In genomic region chr17:43219001-43219400, GRCh38 we compare ENCODE assay signal across 19 cellular contexts. TPM values are rescaled to one million over a fixed set of nuclear protein-coding genes. Genes with fewer than 3 reads are reported as not detected.
DNase-seq lines count a peak whose midpoint lies in the region; ATAC-seq and TF ChIP-seq lines count a peak whose summit lies in the region.
"Had no signal": no experiment of that assay in that cellular context is flagged by ENCODE, and none has a peak within 500 bp of the region (broad histone marks: within the 10 kb centered on the region; RNA-seq: fewer than 3 reads in every experiment).

No MANE protein-coding gene starts in this region.

- POLR2A ChIA-PET in naive thymus-derived CD8-positive, alpha-beta T cell (lab: Charles Lee): interaction anchor here (0.8 to 12.3 kb wide), 2 partner anchors 47 to 97 kb away, joined by 3 to 189 read pairs; no protein-coding TSS in a partner anchor
- POLR2A ChIA-PET in CD8-positive, alpha-beta memory T cell (lab: Charles Lee): no interaction called here

- peak overlapping the region; percentile 50 for H3K27ac Mint-ChIP-seq in activated naive CD8-positive, alpha-beta T cell
- H3K27ac Mint-ChIP-seq in activated naive CD8-positive, alpha-beta T cell treated with anti-CD3 and anti-CD28 coated beads, Interleukin-2, amount 50 U/mL, for 24 hours: no peak overlapping the region
- peak overlapping the region; percentile 34 for H3K27ac Mint-ChIP-seq in activated naive CD8-positive, alpha-beta T cell treated with anti-CD3 and anti-CD28 coated beads for 36 hours
- peak overlapping the region in 9 of 10 donors; percentile 7 to 87 (median 63) for H3K27ac Mint-ChIP-seq in naive thymus-derived CD8-positive, alpha-beta T cell
- no peak overlapping the region for H3K27ac Mint-ChIP-seq in type B pancreatic cell
- H3K27ac Mint-ChIP-seq in CD8-positive, alpha-beta memory T cell: peak overlapping the region in 2 of 8 donors; percentile 38 to 69

- H3K9me3 Mint-ChIP-seq in activated naive CD8-positive, alpha-beta T cell (ENCODE audit: low read depth): no peaks in the 10 kb centered on the region
- no peaks in the 10 kb centered on the region for H3K9me3 Mint-ChIP-seq in activated naive CD8-positive, alpha-beta T cell treated with anti-CD3 and anti-CD28 coated beads, Interleukin-2, amount 50 U/mL, for 24 hours
- no peaks in the 10 kb centered on the region for H3K9me3 Mint-ChIP-seq in activated naive CD8-positive, alpha-beta T cell treated with anti-CD3 and anti-CD28 coated beads for 36 hours
- no peaks in the 10 kb centered on the region for H3K9me3 Mint-ChIP-seq in naive thymus-derived CD8-positive, alpha-beta T cell
- H3K9me3 Mint-ChIP-seq in type B pancreatic cell: no peaks in the 10 kb centered on the region
- H3K9me3 Mint-ChIP-seq in CD8-positive, alpha-beta memory T cell: no peaks in the 10 kb centered on the region

- CTCF ChIA-PET in CD8-positive, alpha-beta memory T cell (lab: Charles Lee): no interaction called here

- peaks cover 5% of the 10 kb centered on the region for H3K36me3 Mint-ChIP-seq in activated naive CD8-positive, alpha-beta T cell
- H3K36me3 Mint-ChIP-seq in activated naive CD8-positive, alpha-beta T cell treated with anti-CD3 and anti-CD28 coated beads, Interleukin-2, amount 50 U/mL, for 24 hours (ENCODE audit: low read depth): peaks cover 20% of the 10 kb centered on the region
- H3K36me3 Mint-ChIP-seq in activated naive CD8-positive, alpha-beta T cell treated with anti-CD3 and anti-CD28 coated beads for 36 hours: peaks cover 23% of the 10 kb centered on the region
- H3K36me3 Mint-ChIP-seq in naive thymus-derived CD8-positive, alpha-beta T cell: peaks cover 0 to 25% (median 3%) of the 10 kb centered on the region in 3 donors
- no peaks in the 10 kb centered on the region for H3K36me3 Mint-ChIP-seq in type B pancreatic cell
- H3K36me3 Mint-ChIP-seq in CD8-positive, alpha-beta memory T cell: peaks cover 0 to 50% (median 6%) of the 10 kb centered on the region in 3 donors

- H3K27me3 ChIP-seq in CD8-positive, alpha-beta memory T cell (ENCODE audit: insufficient read depth, low read length, poor library complexity, severe bottlenecking): no peaks in the 10 kb centered on the region

- DNase-seq in activated naive CD8-positive, alpha-beta T cell treated with anti-CD3 and anti-CD28 coated beads, Interleukin-2, amount 50 U/mL, for 24 hours: no peak
- DNase-seq in activated naive CD8-positive, alpha-beta T cell treated with anti-CD3 and anti-CD28 coated beads for 36 hours: no peak
- no peak for DNase-seq in naive thymus-derived CD8-positive, alpha-beta T cell
- DNase-seq in type B pancreatic cell (ENCODE audit: extremely low spot score, unreplicated experiment): peak; percentile 13
- DNase-seq in iPS-NIHi11 (ENCODE audit: low spot score): no peak
- no peak for DNase-seq in cerebellar cortex (ENCODE audit: low spot score)
- DNase-seq in CD8-positive, alpha-beta memory T cell: no peak
- DNase-seq: Calu3, DMS79, GM23248, NCI-H1436 treated with DMSO at 0.1 percent for 48 hours, NCI-H2081 treated with DMSO at 0.1 percent for 48 hours, NCI-H2227 treated with DMSO at 0.1 percent for 48 hours, NCI-H526 treated with DMSO at 0.1 percent for 48 hours had no signal

- H3K4me3 ChIP-seq in CD8-positive, alpha-beta memory T cell (ENCODE audit: low read length): no peak overlapping the region
- H3K4me3 ChIP-seq: GM23248 had no signal

- no peaks in the 10 kb centered on the region for H3K27me3 Mint-ChIP-seq in activated naive CD8-positive, alpha-beta T cell
- no peaks in the 10 kb centered on the region for H3K27me3 Mint-ChIP-seq in activated naive CD8-positive, alpha-beta T cell treated with anti-CD3 and anti-CD28 coated beads, Interleukin-2, amount 50 U/mL, for 24 hours
- H3K27me3 Mint-ChIP-seq in activated naive CD8-positive, alpha-beta T cell treated with anti-CD3 and anti-CD28 coated beads for 36 hours: no peaks in the 10 kb centered on the region
- no peaks in the 10 kb centered on the region for H3K27me3 Mint-ChIP-seq in naive thymus-derived CD8-positive, alpha-beta T cell
- H3K27me3 Mint-ChIP-seq in type B pancreatic cell: no peaks in the 10 kb centered on the region
- no peaks in the 10 kb centered on the region for H3K27me3 Mint-ChIP-seq in CD8-positive, alpha-beta memory T cell

- H3K27ac ChIP-seq in CD8-positive, alpha-beta memory T cell (ENCODE audit: low read depth, low read length): no peak overlapping the region
- H3K27ac ChIP-seq: GM23248 had no signal

- no peak overlapping the region for H3K4me3 Mint-ChIP-seq in activated naive CD8-positive, alpha-beta T cell
- H3K4me3 Mint-ChIP-seq in activated naive CD8-positive, alpha-beta T cell treated with anti-CD3 and anti-CD28 coated beads, Interleukin-2, amount 50 U/mL, for 24 hours: no peak overlapping the region
- H3K4me3 Mint-ChIP-seq in activated naive CD8-positive, alpha-beta T cell treated with anti-CD3 and anti-CD28 coated beads for 36 hours: no peak overlapping the region
- H3K4me3 Mint-ChIP-seq in naive thymus-derived CD8-positive, alpha-beta T cell: peak overlapping the region in 1 of 10 donors; percentile 31
- no peak overlapping the region for H3K4me3 Mint-ChIP-seq in type B pancreatic cell
- no peak overlapping the region for H3K4me3 Mint-ChIP-seq in CD8-positive, alpha-beta memory T cell

- ATAC-seq in activated naive CD8-positive, alpha-beta T cell treated with anti-CD3 and anti-CD28 coated beads, Interleukin-2, amount 50 U/mL, for 24 hours: no peak
- ATAC-seq in naive thymus-derived CD8-positive, alpha-beta T cell: no peak
- ATAC-seq: HCT116 had no signal

- TF ChIP-seq CTCF in type B pancreatic cell (conservative IDR thresholded peaks at IDR 0.05): no peak

- peaks cover 7% of the 10 kb centered on the region for H3K36me3 ChIP-seq in CD8-positive, alpha-beta memory T cell (ENCODE audit: insufficient read depth, low read length)

- peaks cover 33% of the 10 kb centered on the region for H3K4me1 Mint-ChIP-seq in activated naive CD8-positive, alpha-beta T cell (ENCODE audit: low read depth)
- peaks cover 23% of the 10 kb centered on the region for H3K4me1 Mint-ChIP-seq in activated naive CD8-positive, alpha-beta T cell treated with anti-CD3 and anti-CD28 coated beads, Interleukin-2, amount 50 U/mL, for 24 hours
- peaks cover 35% of the 10 kb centered on the region for H3K4me1 Mint-ChIP-seq in activated naive CD8-positive, alpha-beta T cell treated with anti-CD3 and anti-CD28 coated beads for 36 hours
- H3K4me1 Mint-ChIP-seq in naive thymus-derived CD8-positive, alpha-beta T cell: peaks cover 17 to 39% (median 29%) of the 10 kb centered on the region in 4 donors
- H3K4me1 Mint-ChIP-seq in type B pancreatic cell (ENCODE audit: unreplicated experiment): peaks cover 6% of the 10 kb centered on the region
- H3K4me1 Mint-ChIP-seq in CD8-positive, alpha-beta memory T cell: peaks cover 11 to 15% (median 12%) of the 10 kb centered on the region in 3 donors

- H3K9me3 ChIP-seq in CD8-positive, alpha-beta memory T cell (ENCODE audit: low read length): no peaks in the 10 kb centered on the region

- peaks cover 10% of the 10 kb centered on the region for H3K4me1 ChIP-seq in CD8-positive, alpha-beta memory T cell (ENCODE audit: insufficient read depth, low read length)

RNA-seq across cellular contexts. Expression of gene TMEM106A, which starts 7.3 kb away (rescaled TPM):
- 10 to 100 TPM in 1 of 2 experiments, 1 to 10 TPM in 1; 9.0 to 10.6 TPM for total RNA-seq in activated naive CD8-positive, alpha-beta T cell treated with anti-CD3 and anti-CD28 coated beads for 36 hours
- 10 to 100 TPM; 17.3 to 18.0 TPM for total RNA-seq in naive thymus-derived CD8-positive, alpha-beta T cell
- polyA plus RNA-seq in naive thymus-derived CD8-positive, alpha-beta T cell: 1 to 10 TPM; 4.1 to 5.5 (median 4.2) TPM
- total RNA-seq in type B pancreatic cell (ENCODE audit: low replicate concordance): 4.4 TPM in 2 replicates
- 10 to 100 TPM in 1 of 2 experiments, 1 to 10 TPM in 1; 8.8 to 10.2 TPM for total RNA-seq in CD8-positive, alpha-beta memory T cell
- polyA plus RNA-seq in CD8-positive, alpha-beta memory T cell: 5.3 TPM

RNA-seq across cellular contexts. Expression of gene CCDC200, which starts 9.4 kb away (rescaled TPM):
- not detected for total RNA-seq in activated naive CD8-positive, alpha-beta T cell treated with anti-CD3 and anti-CD28 coated beads for 36 hours
- total RNA-seq in naive thymus-derived CD8-positive, alpha-beta T cell: 1 to 10 TPM; 1.4 to 2.1 TPM
- under 1 TPM in 2 of 3 donors, not detected in 1; 0.69 to 0.73 TPM for polyA plus RNA-seq in naive thymus-derived CD8-positive, alpha-beta T cell
- total RNA-seq in type B pancreatic cell (ENCODE audit: low replicate concordance): not detected in 2 replicates
- under 1 TPM in 1 of 2 experiments, not detected in 1; 0.33 TPM for total RNA-seq in CD8-positive, alpha-beta memory T cell
- 0.90 TPM for polyA plus RNA-seq in CD8-positive, alpha-beta memory T cell
- total RNA-seq: A673, Calu3, GM23248, OCI-LY7, RPMI7951 had no signal

RNA-seq across cellular contexts. Expression of gene RNU2-1, which starts 14.8 kb away (rescaled TPM):
- total RNA-seq in activated naive CD8-positive, alpha-beta T cell treated with anti-CD3 and anti-CD28 coated beads for 36 hours: 1,000 to 10,000 TPM; 3,764 to 4,468 TPM
- total RNA-seq in naive thymus-derived CD8-positive, alpha-beta T cell: 1,000 to 10,000 TPM; 8,620 to 8,904 TPM
- not detected for polyA plus RNA-seq in naive thymus-derived CD8-positive, alpha-beta T cell
- total RNA-seq in type B pancreatic cell (ENCODE audit: low replicate concordance): 3,940 and 6,478 TPM in 2 replicates
- total RNA-seq in CD8-positive, alpha-beta memory T cell: 1,000 to 10,000 TPM; 2,936 to 3,357 TPM
- polyA plus RNA-seq in CD8-positive, alpha-beta memory T cell: not detected
- total RNA-seq: GM23248, RPMI7951 had no signal

RNA-seq across cellular contexts. Expression of gene NBR1, which starts 48.0 kb away (rescaled TPM):
- 10 to 100 TPM; 36.7 to 36.9 TPM for total RNA-seq in activated naive CD8-positive, alpha-beta T cell treated with anti-CD3 and anti-CD28 coated beads for 36 hours
- 10 to 100 TPM; 81.3 to 88.0 TPM for total RNA-seq in naive thymus-derived CD8-positive, alpha-beta T cell
- 10 to 100 TPM; 63.3 to 73.2 (median 68.1) TPM for polyA plus RNA-seq in naive thymus-derived CD8-positive, alpha-beta T cell
- 60.8 and 65.9 TPM in 2 replicates for total RNA-seq in type B pancreatic cell (ENCODE audit: low replicate concordance)
- total RNA-seq in CD8-positive, alpha-beta memory T cell: 10 to 100 TPM; 42.6 to 44.3 TPM
- 81.4 TPM for polyA plus RNA-seq in CD8-positive, alpha-beta memory T cell

Comparison
In these comparisons a context has a peak if more than half of its experiments do, and no peak if none do; other contexts are left out.
1. H3K27ac Mint-ChIP-seq: peak in activated naive CD8-positive, alpha-beta T cell (single experiment), activated naive CD8-positive, alpha-beta T cell treated with anti-CD3 and anti-CD28 coated beads for 36 hours (single experiment) and naive thymus-derived CD8-positive, alpha-beta T cell (9 of 10); none in activated naive CD8-positive, alpha-beta T cell treated with anti-CD3 and anti-CD28 coated beads, Interleukin-2, amount 50 U/mL, for 24 hours (single experiment) and type B pancreatic cell (single experiment).